34 cellular contexts compared by ENCODE assay signal in genomic region chr19:42018503-42019193, GRCh38. TPM values are rescaled to one million over a fixed set of nuclear protein-coding genes. Genes with fewer than 3 reads are reported as not detected.
A peak's percentile ranks its signal among the peaks of the same experiment; 100 is the strongest.
DNase-seq lines count a peak whose midpoint lies in the region; ATAC-seq, FAIRE-seq and TF ChIP-seq lines count a peak whose summit lies in the region.
"Had no signal": no experiment of that assay in that cellular context is flagged by ENCODE, and none has a peak within 500 bp of the region (broad histone marks: within the 10 kb centered on the region; RNA-seq: fewer than 3 reads in every experiment).

No MANE protein-coding gene starts in this region.

- no peak overlapping the region for H3K27ac ChIP-seq in gastrocnemius medialis
- H3K27ac ChIP-seq in right atrium auricular region, result no peak overlapping the region
- H3K27ac ChIP-seq: ascending aorta, dorsolateral prefrontal cortex, left lung, RWPE1 had no signal

- peak; percentile 86 for FAIRE-seq in urothelium cell line (lab: Jason Lieb, UNC)
- FAIRE-seq: GM12891 had no signal

- H3K9me3 ChIP-seq in gastrocnemius medialis (no peaks in the 10 kb centered on the region), right atrium auricular region (no peaks in the 10 kb centered on the region)
- H3K9me3 ChIP-seq: ascending aorta, BE2C, left lung, SK-N-SH had no signal

- no peaks in the 10 kb centered on the region for H3K27me3 Mint-ChIP-seq in activated T-cell treated with anti-CD3 and anti-CD28 coated beads, Interleukin-2, amount 50 U/mL, for 24 hours
- H3K27me3 Mint-ChIP-seq in nephron progenitor cell (ENCODE audit: low read depth, poor library complexity), result peaks cover 19% of the 10 kb centered on the region
- H3K27me3 Mint-ChIP-seq: activated CD4-positive, alpha-beta T cell treated with anti-CD3 and anti-CD28 coated beads, Interleukin-2, amount 10 ng/mL, durations not matched to agents 7 days and 5 days had no signal

- no peak overlapping the region for H3K4me3 Mint-ChIP-seq in activated T-cell treated with anti-CD3 and anti-CD28 coated beads, Interleukin-2, amount 50 U/mL, for 24 hours
- no peak overlapping the region for H3K4me3 Mint-ChIP-seq in nephron progenitor cell
- H3K4me3 Mint-ChIP-seq: activated CD4-positive, alpha-beta T cell treated with anti-CD3 and anti-CD28 coated beads, Interleukin-2, amount 10 ng/mL, durations not matched to agents 7 days and 5 days; activated T-helper 17 cell treated with anti-CD3 and anti-CD28 coated beads, Interleukin-2, amount 50 U/mL, for 72 hours; central memory CD8-positive, alpha-beta T cell; H9; naive B cell; T-helper 17 cell had no signal

- intact Hi-C loops in gastrocnemius medialis (cut with DNase I; ENCODE audit: low total_unique reads), result no loop called here

- TF ChIP-seq POLR2A in erythroblast (IDR thresholded peaks at IDR 0.05; ENCODE audit: low read length), result no peak
- no peak for TF ChIP-seq POLR2A in gastrocnemius medialis (IDR thresholded peaks at IDR 0.05)

- DNase-seq in activated T-cell treated with anti-CD3 and anti-CD28 coated beads, Interleukin-2, amount 50 U/mL, for 24 hours, result no peak
- DNase-seq in activated T-cell treated with anti-CD3 and anti-CD28 coated beads for 4 hours, result no peak
- peak; percentile 89 for DNase-seq in OCI-M1 (lab: John Stamatoyannopoulos, UW)
- peak; percentile 25 to 59 for DNase-seq in erythroblast (lab: John Stamatoyannopoulos, UW)
- peak; percentile 25 for DNase-seq in urothelium cell line (ENCODE audit: low spot score)
- no peak for DNase-seq in nephron progenitor cell
- no peak for DNase-seq in gastrocnemius medialis
- DNase-seq in right atrium auricular region (ENCODE audit: low spot score), result no peak
- DNase-seq: 8988T; activated CD4-positive, alpha-beta T cell treated with anti-CD3 and anti-CD28 coated beads, Interleukin-2, amount 10 ng/mL, durations not matched to agents 7 days and 5 days; BE2C; COR-L47; dorsolateral prefrontal cortex; H9; hippocampal formation; naive B cell; NCI-H146; NCI-H526 treated with DMSO at 0.1 percent for 48 hours; occipital lobe; SK-N-SH; stimulated activated CD4-positive, alpha-beta T cell treated with anti-CD3 and anti-CD28 coated beads, Interleukin-2, amount 100 ng/mL, for 24 hours; T-helper 17 cell had no signal

- peaks cover 5% of the 10 kb centered on the region for H3K4me1 Mint-ChIP-seq in activated T-cell treated with anti-CD3 and anti-CD28 coated beads, Interleukin-2, amount 50 U/mL, for 24 hours (ENCODE audit: low read depth)
- no peaks in the 10 kb centered on the region for H3K4me1 Mint-ChIP-seq in nephron progenitor cell
- H3K4me1 Mint-ChIP-seq: activated CD4-positive, alpha-beta T cell treated with anti-CD3 and anti-CD28 coated beads, Interleukin-2, amount 10 ng/mL, durations not matched to agents 7 days and 5 days; activated T-helper 17 cell treated with anti-CD3 and anti-CD28 coated beads, Interleukin-2, amount 50 U/mL, for 72 hours; central memory CD8-positive, alpha-beta T cell; naive B cell had no signal

- no peaks in the 10 kb centered on the region for H3K36me3 ChIP-seq in gastrocnemius medialis
- H3K36me3 ChIP-seq in right atrium auricular region, result no peaks in the 10 kb centered on the region
- H3K36me3 ChIP-seq: BE2C, left lung had no signal

- TF ChIP-seq CTCF in nephron progenitor cell (IDR thresholded peaks at IDR 0.05) (no peak), gastrocnemius medialis (IDR thresholded peaks at IDR 0.05 in 4 of 5, conservative IDR thresholded peaks at IDR 0.05 in 1 of 5) (no peak), right atrium auricular region (IDR thresholded peaks at IDR 0.05) (no peak)

- in situ Hi-C loops in gastrocnemius medialis (cut with MboI; ENCODE audit: low sequenced_read_pairs in 4 of 4), result no loop called here

- no peaks in the 10 kb centered on the region for H3K9me3 Mint-ChIP-seq in activated T-cell treated with anti-CD3 and anti-CD28 coated beads, Interleukin-2, amount 50 U/mL, for 24 hours
- H3K9me3 Mint-ChIP-seq in nephron progenitor cell, result no peaks in the 10 kb centered on the region
- H3K9me3 Mint-ChIP-seq: activated CD4-positive, alpha-beta T cell treated with anti-CD3 and anti-CD28 coated beads, Interleukin-2, amount 10 ng/mL, durations not matched to agents 7 days and 5 days; activated naive CD4-positive, alpha-beta T cell treated with anti-CD3 and anti-CD28 coated beads, Interleukin-2, amount 50 U/mL, for 72 hours; activated T-helper 17 cell treated with anti-CD3 and anti-CD28 coated beads, Interleukin-2, amount 50 U/mL, for 72 hours; central memory CD8-positive, alpha-beta T cell; H9; IgD-negative memory B cell; naive B cell had no signal

- no peaks in the 10 kb centered on the region for H3K36me3 Mint-ChIP-seq in activated T-cell treated with anti-CD3 and anti-CD28 coated beads, Interleukin-2, amount 50 U/mL, for 24 hours (ENCODE audit: low read depth)
- H3K36me3 Mint-ChIP-seq in nephron progenitor cell (ENCODE audit: low read depth), result no peaks in the 10 kb centered on the region
- H3K36me3 Mint-ChIP-seq: activated naive CD4-positive, alpha-beta T cell treated with anti-CD3 and anti-CD28 coated beads, Interleukin-2, amount 50 U/mL, for 72 hours; IgD-negative memory B cell; naive B cell had no signal

- no peak for ATAC-seq in gastrocnemius medialis
- ATAC-seq: activated naive CD4-positive, alpha-beta T cell treated with anti-CD3 and anti-CD28 coated beads, Interleukin-2, amount 50 U/mL, for 72 hours; activated T-helper 17 cell treated with anti-CD3 and anti-CD28 coated beads, Interleukin-2, amount 50 U/mL, for 72 hours; left lung; T-helper 17 cell had no signal

- H3K4me1 ChIP-seq in gastrocnemius medialis, result no peaks in the 10 kb centered on the region
- peaks cover 0 to 8% of the 10 kb centered on the region in 2 donors for H3K4me1 ChIP-seq in right atrium auricular region
- H3K4me1 ChIP-seq: ascending aorta, BE2C, left lung had no signal

- H3K27me3 ChIP-seq in gastrocnemius medialis (no peaks in the 10 kb centered on the region), right atrium auricular region (no peaks in the 10 kb centered on the region)
- H3K27me3 ChIP-seq: ascending aorta, BE2C, dorsolateral prefrontal cortex had no signal

- H3K4me3 ChIP-seq in gastrocnemius medialis (no peak overlapping the region), right atrium auricular region (no peak overlapping the region)
- H3K4me3 ChIP-seq: ascending aorta, dorsolateral prefrontal cortex, left lung, smooth muscle cell had no signal

- peak overlapping the region; percentile 11 for H3K27ac Mint-ChIP-seq in activated T-cell treated with anti-CD3 and anti-CD28 coated beads, Interleukin-2, amount 50 U/mL, for 24 hours
- H3K27ac Mint-ChIP-seq in nephron progenitor cell, result no peak overlapping the region
- H3K27ac Mint-ChIP-seq: activated CD4-positive, alpha-beta T cell treated with anti-CD3 and anti-CD28 coated beads, Interleukin-2, amount 10 ng/mL, durations not matched to agents 7 days and 5 days; activated T-helper 17 cell treated with anti-CD3 and anti-CD28 coated beads, Interleukin-2, amount 50 U/mL, for 72 hours; IgD-negative memory B cell; naive B cell; T-helper 17 cell had no signal

RNA-seq across cellular contexts. Expression of gene ATP1A3, which starts 24.6 kb away (rescaled TPM):
- not detected for total RNA-seq in gastrocnemius medialis
- 100 to 1,000 TPM in 1 of 2 donors, 10 to 100 TPM in 1; 81.4 to 223 TPM for total RNA-seq in right atrium auricular region
- total RNA-seq: left lung, MCF 10A, mesenteric fat pad, smooth muscle cell, subcutaneous adipose tissue had no signal

RNA-seq across cellular contexts. Expression of gene GRIK5, which starts 51.4 kb away (rescaled TPM):
- total RNA-seq in gastrocnemius medialis (1 to 10 TPM in 1 of 4 donors, under 1 TPM in 2, not detected in 1; 0.20 to 1.0 (median 0.62) TPM), right atrium auricular region (10 to 100 TPM in 1 of 2 donors, 1 to 10 TPM in 1; 8.1 to 17.1 TPM)

RNA-seq across cellular contexts. Expression of gene ZNF574, which starts 57.3 kb away (rescaled TPM):
- total RNA-seq in gastrocnemius medialis (10 to 100 TPM; 10.8 to 15.1 (median 13.8) TPM), right atrium auricular region (10 to 100 TPM in 1 of 2 donors, 1 to 10 TPM in 1; 8.1 to 13.6 TPM)

RNA-seq across cellular contexts. Expression of gene RABAC1, which starts 59.5 kb away (rescaled TPM):
- total RNA-seq in gastrocnemius medialis (100 to 1,000 TPM in 3 of 4 donors, 10 to 100 TPM in 1; 94.4 to 146 (median 110) TPM), right atrium auricular region (100 to 1,000 TPM; 123 to 167 TPM)

Comparison
In these comparisons a context has a peak if more than half of its experiments do, and no peak if none do; other contexts are left out.
1. DNase-seq: peak in OCI-M1 (single experiment), erythroblast (2 of 2) and urothelium cell line (single experiment); none in activated T-cell treated with anti-CD3 and anti-CD28 coated beads, Interleukin-2, amount 50 U/mL, for 24 hours (single experiment), activated T-cell treated with anti-CD3 and anti-CD28 coated beads for 4 hours (single experiment), nephron progenitor cell (single experiment), gastrocnemius medialis (0 of 2) and right atrium auricular region (single experiment).
2. RNA of gene ATP1A3, which starts 24.6 kb away (total RNA-seq): 81.4 to 223 TPM in right atrium auricular region; not detected in gastrocnemius medialis; every median in the first group is over 10 times any median in the second.
3. RNA of gene GRIK5, which starts 51.4 kb away (total RNA-seq): 8.1 to 17.1 TPM in right atrium auricular region; 0.20 to 1.0 TPM in gastrocnemius medialis; every median in the first group is over 4 times any median in the second.